ENCODE assay signal across 8 cellular contexts in the genomic region with DNA sequence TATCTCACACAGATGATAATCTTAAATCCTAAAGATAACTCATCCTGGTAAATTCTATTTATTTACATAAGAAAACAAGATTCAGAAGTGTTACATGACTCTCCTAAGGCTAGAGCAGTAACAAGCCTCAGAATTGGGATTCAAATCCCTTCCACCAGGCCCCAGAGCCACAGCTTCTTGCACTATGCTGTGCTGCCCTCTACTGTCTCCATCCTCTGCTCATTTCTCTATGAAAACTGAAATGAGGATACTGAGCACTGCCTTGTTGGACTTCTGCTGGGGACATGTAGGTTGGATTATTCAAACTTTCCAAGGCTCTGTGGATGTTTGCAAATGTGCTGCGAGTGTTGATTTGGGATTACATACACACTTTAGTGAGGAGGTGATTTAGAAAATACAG. TPM values are rescaled to one million over a fixed set of nuclear protein-coding genes. Genes with fewer than 3 reads are reported as not detected.
DNase-seq lines count a peak whose midpoint lies in the region; ATAC-seq and TF ChIP-seq lines count a peak whose summit lies in the region.

No MANE protein-coding gene starts in this region.

- H3K4me3 ChIP-seq in epithelial cell of proximal tubule (ENCODE audit: low read depth, low read length) (no peak overlapping the region), ascending aorta (no peak overlapping the region)

- H3K27ac ChIP-seq in C4-2B (no peak overlapping the region), ascending aorta (no peak overlapping the region)

- intact Hi-C loops in ascending aorta (cut with DNase I): no loop called here

- H3K9me3 ChIP-seq in ascending aorta: no peaks in the 10 kb centered on the region

- DNase-seq in HT1080 (ENCODE audit: low read depth) (peak; percentile 39), RKO (ENCODE audit: low spot score) (peak; percentile 77), epithelial cell of proximal tubule (ENCODE audit: low read depth) (no peak), pons (ENCODE audit: low spot score) (peak; percentile 48), ascending aorta (ENCODE audit: low spot score in 2 of 2) (no peak)
- no peak for DNase-seq in activated effector memory CD4-positive, alpha-beta T cell treated with Interleukin-2 at 50 U/mL for 16 hours

- H3K4me1 ChIP-seq in ascending aorta: no peaks in the 10 kb centered on the region

- H3K36me3 ChIP-seq in ascending aorta: peaks cover 10 to 47% of the 10 kb centered on the region in 2 donors

- peak; percentile 54 for ATAC-seq in GM18858 (IDR thresholded peaks at IDR 0.05; ENCODE audit: unreplicated experiment)

- no peaks in the 10 kb centered on the region for H3K27me3 ChIP-seq in ascending aorta

- peak; percentile 65 for TF ChIP-seq CTCF in C4-2B (conservative IDR thresholded peaks at IDR 0.05)
- peak; percentile 75 for TF ChIP-seq CTCF in epithelial cell of proximal tubule (conservative IDR thresholded peaks at IDR 0.05; ENCODE audit: low read depth, low read length)
- peak in 1 of 3 experiments; percentile 29 for TF ChIP-seq CTCF in ascending aorta (IDR thresholded peaks at IDR 0.05)

RNA-seq across cellular contexts. Expression of gene C12orf50, which starts 23.5 kb away (rescaled TPM):
- total RNA-seq in HT1080 (2014; rRNA removed; shearing (Covaris generic)): not detected in 2 replicates
- polyA plus RNA-seq in HT1080 (2015; cell fraction: cytosol; rRNA removed): 0.10 and 0.20 TPM in 2 replicates
- polyA plus RNA-seq in HT1080 (2015; cell fraction: nucleus; rRNA removed): not detected in 2 replicates
- total RNA-seq in epithelial cell of proximal tubule (not detected in 2 replicates), ascending aorta (not detected)

Comparison
In these comparisons a context has a peak if more than half of its experiments do, and no peak if none do; other contexts are left out.
1. DNase-seq: peak in HT1080 (single experiment), RKO (single experiment) and pons (single experiment); none in epithelial cell of proximal tubule (single experiment), ascending aorta (0 of 2) and activated effector memory CD4-positive, alpha-beta T cell treated with Interleukin-2 at 50 U/mL for 16 hours (single experiment).